9 cellular contexts compared by ENCODE assay signal in the genomic region with DNA sequence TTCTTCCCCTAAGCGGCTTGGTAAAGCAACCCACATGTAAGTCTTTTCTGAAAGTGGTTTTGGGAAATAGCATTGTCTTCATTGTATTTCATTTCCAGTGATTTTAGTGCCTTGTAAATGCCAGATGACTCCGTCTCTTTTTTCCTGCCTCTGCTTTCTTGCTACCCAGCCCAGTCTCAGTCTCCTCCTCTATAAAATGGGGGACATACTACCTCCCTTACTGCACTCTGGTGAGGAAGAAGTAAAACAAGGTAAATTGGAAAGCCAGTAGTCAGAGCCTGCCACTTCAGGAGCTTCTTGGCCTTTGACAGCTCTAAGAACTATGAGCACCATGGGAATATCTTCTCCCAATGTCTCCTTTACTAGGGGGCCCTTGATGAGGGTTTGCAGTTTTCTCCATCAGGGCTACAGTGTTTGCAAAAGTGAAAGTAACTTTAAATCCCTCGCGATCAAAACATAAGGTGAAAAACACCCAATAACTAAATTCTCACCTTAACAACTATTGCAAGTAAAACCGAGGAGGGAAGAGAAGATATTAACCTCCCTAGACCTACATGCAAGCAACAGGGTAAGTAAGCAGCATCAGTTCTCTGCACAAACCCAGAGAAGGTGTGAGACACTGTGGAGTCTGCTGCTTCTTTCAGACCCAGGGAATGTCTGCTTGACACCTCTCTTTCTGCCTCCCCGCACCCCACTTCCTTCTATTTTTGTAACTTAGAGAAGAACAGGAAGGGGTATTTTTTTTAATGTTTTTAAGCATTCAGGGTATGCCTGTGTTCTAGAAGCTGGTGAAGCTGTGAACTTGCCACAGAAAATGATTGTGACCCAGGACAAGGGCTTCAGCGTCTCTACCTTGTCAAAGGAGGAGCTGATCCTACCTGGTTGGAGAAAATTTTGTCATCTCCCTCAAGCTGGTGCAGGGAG.
DNase-seq lines count a peak whose midpoint lies in the region; ATAC-seq lines count a peak whose summit lies in the region.
"Had no signal": no experiment of that assay in that cellular context is flagged by ENCODE, and none has a peak within 500 bp of the region (broad histone marks: within the 10 kb centered on the region; RNA-seq: fewer than 3 reads in every experiment).

No MANE protein-coding gene starts in this region.

- H3K27ac Mint-ChIP-seq in activated CD4-positive, alpha-beta T cell treated with anti-CD3 and anti-CD28 coated beads for 36 hours: peak overlapping the region; percentile 79
- H3K27ac Mint-ChIP-seq in activated T-helper 17 cell treated with anti-CD3 and anti-CD28 coated beads, Interleukin-2, amount 50 U/mL, for 72 hours: peak overlapping the region; percentile 86
- H3K27ac Mint-ChIP-seq in stimulated activated effector memory CD8-positive, alpha-beta T cell treated with anti-CD3 and anti-CD28 coated beads, Interleukin-12 subunit alpha, Interleukin-12 subunit beta, amount 100 ng/mL, for 72 hours: peak overlapping the region; percentile 63

- intact Hi-C loops in activated CD4-positive, alpha-beta T cell treated with anti-CD3 and anti-CD28 coated beads for 36 hours (cut with DNase I, micrococcal nuclease): loop anchor here (1.0 to 10.0 kb wide), 3 partner anchors 19 to 361 kb away; a partner anchor contains a TSS

- POLR2A ChIA-PET in activated CD4-positive, alpha-beta T cell treated with anti-CD3 and anti-CD28 coated beads for 36 hours (lab: Charles Lee): no interaction called here

- no peaks in the 10 kb centered on the region for H3K36me3 Mint-ChIP-seq in activated CD4-positive, alpha-beta T cell treated with anti-CD3 and anti-CD28 coated beads for 36 hours (ENCODE audit: low read depth)
- no peaks in the 10 kb centered on the region for H3K36me3 Mint-ChIP-seq in activated T-helper 17 cell treated with anti-CD3 and anti-CD28 coated beads, Interleukin-2, amount 50 U/mL, for 72 hours (ENCODE audit: low read depth)
- peaks cover 5% of the 10 kb centered on the region for H3K36me3 Mint-ChIP-seq in stimulated activated effector memory CD8-positive, alpha-beta T cell treated with anti-CD3 and anti-CD28 coated beads, Interleukin-12 subunit alpha, Interleukin-12 subunit beta, amount 100 ng/mL, for 72 hours

- CTCF ChIA-PET in activated CD4-positive, alpha-beta T cell treated with anti-CD3 and anti-CD28 coated beads for 36 hours (lab: Charles Lee): interaction anchor here (1.0 kb wide), 1 partner anchor 8 kb away, joined by 3 read pairs; no protein-coding TSS in a partner anchor

- DNase-seq in activated CD4-positive, alpha-beta T cell treated with anti-CD3 and anti-CD28 coated beads for 36 hours: peak; percentile 38
- DNase-seq in activated CD4-positive, alpha-beta T cell treated with anti-CD3 and anti-CD28 coated beads for 1 hour: no peak
- DNase-seq in Kasumi-1 (lab: John Stamatoyannopoulos, UW) (peak; percentile 27 to 32), MV-4-11 (lab: John Stamatoyannopoulos, UW) (no peak), NCI-H187 treated with DMSO at 0.1 percent for 48 hours (lab: John Stamatoyannopoulos, UW) (no peak)
- DNase-seq in stimulated activated effector memory CD8-positive, alpha-beta T cell treated with anti-CD3 and anti-CD28 coated beads, Interleukin-12 subunit alpha, Interleukin-12 subunit beta, amount 100 ng/mL, for 72 hours (ENCODE audit: low spot score in 2 of 2): peak in 1 of 2 donors; percentile 61
- DNase-seq: NCI-H1092 treated with DMSO at 0.1 percent for 48 hours had no signal

- no peaks in the 10 kb centered on the region for H3K27me3 Mint-ChIP-seq in activated CD4-positive, alpha-beta T cell treated with anti-CD3 and anti-CD28 coated beads for 36 hours
- no peaks in the 10 kb centered on the region for H3K27me3 Mint-ChIP-seq in activated T-helper 17 cell treated with anti-CD3 and anti-CD28 coated beads, Interleukin-2, amount 50 U/mL, for 72 hours

- H3K4me3 Mint-ChIP-seq in activated CD4-positive, alpha-beta T cell treated with anti-CD3 and anti-CD28 coated beads for 36 hours: peak overlapping the region; percentile 71
- H3K4me3 Mint-ChIP-seq in activated T-helper 17 cell treated with anti-CD3 and anti-CD28 coated beads, Interleukin-2, amount 50 U/mL, for 72 hours: peak overlapping the region; percentile 79
- H3K4me3 Mint-ChIP-seq in stimulated activated effector memory CD8-positive, alpha-beta T cell treated with anti-CD3 and anti-CD28 coated beads, Interleukin-12 subunit alpha, Interleukin-12 subunit beta, amount 100 ng/mL, for 72 hours: peak overlapping the region; percentile 67

- H3K9me3 Mint-ChIP-seq in activated CD4-positive, alpha-beta T cell treated with anti-CD3 and anti-CD28 coated beads for 36 hours (ENCODE audit: low read depth): peaks cover 2% of the 10 kb centered on the region
- no peaks in the 10 kb centered on the region for H3K9me3 Mint-ChIP-seq in activated T-helper 17 cell treated with anti-CD3 and anti-CD28 coated beads, Interleukin-2, amount 50 U/mL, for 72 hours
- H3K9me3 Mint-ChIP-seq in stimulated activated effector memory CD8-positive, alpha-beta T cell treated with anti-CD3 and anti-CD28 coated beads, Interleukin-12 subunit alpha, Interleukin-12 subunit beta, amount 100 ng/mL, for 72 hours: no peaks in the 10 kb centered on the region

- peak; percentile 60 for ATAC-seq in activated CD4-positive, alpha-beta T cell treated with anti-CD3 and anti-CD28 coated beads for 36 hours
- ATAC-seq in activated T-helper 17 cell treated with anti-CD3 and anti-CD28 coated beads, Interleukin-2, amount 50 U/mL, for 72 hours (replicated peaks): peak; percentile 68
- peak; percentile 61 for ATAC-seq in stimulated activated effector memory CD8-positive, alpha-beta T cell treated with anti-CD3 and anti-CD28 coated beads, Interleukin-12 subunit alpha, Interleukin-12 subunit beta, amount 100 ng/mL, for 72 hours
- ATAC-seq in GM21526 (IDR thresholded peaks at IDR 0.05; ENCODE audit: low FRiP score, unreplicated experiment): no peak

- H3K4me1 Mint-ChIP-seq in activated CD4-positive, alpha-beta T cell treated with anti-CD3 and anti-CD28 coated beads for 36 hours: peaks cover 57% of the 10 kb centered on the region
- peaks cover 16% of the 10 kb centered on the region for H3K4me1 Mint-ChIP-seq in activated T-helper 17 cell treated with anti-CD3 and anti-CD28 coated beads, Interleukin-2, amount 50 U/mL, for 72 hours
- H3K4me1 Mint-ChIP-seq in stimulated activated effector memory CD8-positive, alpha-beta T cell treated with anti-CD3 and anti-CD28 coated beads, Interleukin-12 subunit alpha, Interleukin-12 subunit beta, amount 100 ng/mL, for 72 hours: peaks cover 51% of the 10 kb centered on the region

Comparison
In these comparisons a context has a peak if more than half of its experiments do, and no peak if none do; other contexts are left out.
1. DNase-seq: peak in activated CD4-positive, alpha-beta T cell treated with anti-CD3 and anti-CD28 coated beads for 36 hours (single experiment) and Kasumi-1 (2 of 2); none in activated CD4-positive, alpha-beta T cell treated with anti-CD3 and anti-CD28 coated beads for 1 hour (single experiment), MV-4-11 (single experiment) and NCI-H187 treated with DMSO at 0.1 percent for 48 hours (single experiment).
2. Peak in every context shown above with its lines, with median percentiles within 50 percentile points of each other: H3K27ac Mint-ChIP-seq and H3K4me3 Mint-ChIP-seq.